Comparison of ENCODE assay signal across 8 cellular contexts in the genomic region with DNA sequence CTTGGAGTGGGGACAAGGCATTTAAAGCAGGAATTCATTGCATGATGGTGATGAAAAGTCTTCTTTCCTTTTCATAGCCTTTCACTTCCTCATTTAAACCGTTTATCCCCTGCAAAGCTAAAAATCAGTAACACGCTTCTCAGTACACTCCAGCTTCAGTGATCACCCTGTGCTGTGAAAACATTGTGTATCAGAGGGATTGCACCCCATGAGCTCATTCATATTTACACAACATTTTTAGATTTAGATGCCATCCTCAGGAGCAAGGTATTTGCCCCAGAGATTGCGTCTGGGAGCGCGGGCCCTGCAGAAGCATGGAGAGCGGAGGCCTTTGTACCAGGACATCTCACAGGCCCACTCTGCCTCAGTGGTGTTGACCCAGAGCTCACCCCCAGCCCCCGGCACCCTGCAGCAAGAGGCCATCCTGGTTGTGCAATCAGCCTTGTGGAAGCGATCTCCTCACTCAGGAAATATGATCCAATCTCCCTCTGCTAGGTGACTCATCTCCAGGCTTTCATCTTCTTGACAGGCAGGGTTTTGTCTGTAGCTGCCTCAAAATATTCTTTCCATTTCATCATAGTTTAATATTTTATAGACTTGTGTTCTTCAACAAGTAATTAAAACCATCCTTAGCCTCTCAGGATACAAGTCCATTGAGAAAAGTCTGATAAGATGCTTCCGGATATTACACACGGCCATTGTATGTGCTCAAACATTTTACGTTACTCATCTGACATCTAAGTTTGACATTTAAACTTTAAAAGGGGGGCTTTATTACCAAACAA. TPM values are rescaled to one million over a fixed set of nuclear protein-coding genes. Genes with fewer than 3 reads are reported as not detected.
DNase-seq lines count a peak whose midpoint lies in the region; ATAC-seq and TF ChIP-seq lines count a peak whose summit lies in the region.

No MANE protein-coding gene starts in this region.

- H3K4me3 ChIP-seq in NB4 (ENCODE audit: low read depth, low read length) (no peak overlapping the region), cardiac fibroblast (replicated peaks in 1 of 2; ENCODE audit: low read depth in 2 of 2, low read length in 2 of 2) (peak overlapping the region in 1 of 2 donors; percentile 12)

- H3K4me1 Mint-ChIP-seq in CD14-positive monocyte, result peaks cover 62% of the 10 kb centered on the region
- peaks cover 37% of the 10 kb centered on the region for H3K4me1 Mint-ChIP-seq in nephron progenitor cell

- H3K9me3 Mint-ChIP-seq in CD14-positive monocyte, result peaks cover 0 to 15% (median 4%) of the 10 kb centered on the region in 7 donors
- peaks cover 11% of the 10 kb centered on the region for H3K9me3 Mint-ChIP-seq in nephron progenitor cell

- ATAC-seq in GM19324 (IDR thresholded peaks at IDR 0.05; ENCODE audit: low FRiP score, unreplicated experiment) (no peak), HG02610 (IDR thresholded peaks at IDR 0.05; ENCODE audit: unreplicated experiment) (no peak)

- H3K27me3 Mint-ChIP-seq in CD14-positive monocyte (ENCODE audit: low read depth in 3 of 3) (peaks cover 0 to 3% (median 2%) of the 10 kb centered on the region in 3 donors), nephron progenitor cell (ENCODE audit: low read depth, poor library complexity) (peaks cover 7% of the 10 kb centered on the region)

- DNase-seq in CD14-positive monocyte (ENCODE audit: low spot score), result peak; percentile 87
- DNase-seq in NB4 (ENCODE audit: low read depth), result peak; percentile 94
- DNase-seq in cardiac fibroblast (ENCODE audit: low read depth in 2 of 2), result peak; percentile 77 to 94
- no peak for DNase-seq in nephron progenitor cell
- DNase-seq in NCI-H1694 (lab: John Stamatoyannopoulos, UW), result no peak
- no peak for DNase-seq in activated effector memory CD4-positive, alpha-beta T cell treated with anti-CD3 and anti-CD28 coated beads, Interleukin-2, amount 50 U/mL, for 16 hours

- intact Hi-C loops in CD14-positive monocyte (cut with micrococcal nuclease), result loop anchor here in 1 of 2 donors (5.0 kb wide), 1 partner anchor 80 kb away; no protein-coding TSS in a partner anchor

- TF ChIP-seq CTCF in CD14-positive monocyte (IDR thresholded peaks at IDR 0.05) (no peak), NB4 (IDR thresholded peaks at IDR 0.05; ENCODE audit: low read depth, low read length) (no peak), cardiac fibroblast (IDR thresholded peaks at IDR 0.05; ENCODE audit: low read depth, low read length) (no peak), nephron progenitor cell (IDR thresholded peaks at IDR 0.05) (no peak)

- TF ChIP-seq POLR2A in NB4 (IDR thresholded peaks at IDR 0.05; ENCODE audit: extremely low read depth, insufficient read length), result no peak

- H3K27ac Mint-ChIP-seq in CD14-positive monocyte (peak overlapping the region; percentile 89 to 98 (median 95)), nephron progenitor cell (peak overlapping the region; percentile 4)

- H3K36me3 Mint-ChIP-seq in CD14-positive monocyte (peaks cover 0 to 2% of the 10 kb centered on the region in 2 donors), nephron progenitor cell (ENCODE audit: low read depth) (no peaks in the 10 kb centered on the region)

- peak overlapping the region in 1 of 2 donors; percentile 67 for H3K4me3 Mint-ChIP-seq in CD14-positive monocyte
- H3K4me3 Mint-ChIP-seq in nephron progenitor cell, result no peak overlapping the region

RNA-seq across cellular contexts. Expression of a gene that starts 38.9 kb away (rescaled TPM):
- polyA plus RNA-seq in CD14-positive monocyte, result under 1 TPM in 1 of 2 donors, not detected in 1; 0.03 TPM

Comparison
In these comparisons a context has a peak if more than half of its experiments do, and no peak if none do; other contexts are left out.
1. DNase-seq: peak in CD14-positive monocyte (single experiment), NB4 (single experiment) and cardiac fibroblast (2 of 2); none in nephron progenitor cell (single experiment), NCI-H1694 (single experiment) and activated effector memory CD4-positive, alpha-beta T cell treated with anti-CD3 and anti-CD28 coated beads, Interleukin-2, amount 50 U/mL, for 16 hours (single experiment).